In the genomic region with DNA sequence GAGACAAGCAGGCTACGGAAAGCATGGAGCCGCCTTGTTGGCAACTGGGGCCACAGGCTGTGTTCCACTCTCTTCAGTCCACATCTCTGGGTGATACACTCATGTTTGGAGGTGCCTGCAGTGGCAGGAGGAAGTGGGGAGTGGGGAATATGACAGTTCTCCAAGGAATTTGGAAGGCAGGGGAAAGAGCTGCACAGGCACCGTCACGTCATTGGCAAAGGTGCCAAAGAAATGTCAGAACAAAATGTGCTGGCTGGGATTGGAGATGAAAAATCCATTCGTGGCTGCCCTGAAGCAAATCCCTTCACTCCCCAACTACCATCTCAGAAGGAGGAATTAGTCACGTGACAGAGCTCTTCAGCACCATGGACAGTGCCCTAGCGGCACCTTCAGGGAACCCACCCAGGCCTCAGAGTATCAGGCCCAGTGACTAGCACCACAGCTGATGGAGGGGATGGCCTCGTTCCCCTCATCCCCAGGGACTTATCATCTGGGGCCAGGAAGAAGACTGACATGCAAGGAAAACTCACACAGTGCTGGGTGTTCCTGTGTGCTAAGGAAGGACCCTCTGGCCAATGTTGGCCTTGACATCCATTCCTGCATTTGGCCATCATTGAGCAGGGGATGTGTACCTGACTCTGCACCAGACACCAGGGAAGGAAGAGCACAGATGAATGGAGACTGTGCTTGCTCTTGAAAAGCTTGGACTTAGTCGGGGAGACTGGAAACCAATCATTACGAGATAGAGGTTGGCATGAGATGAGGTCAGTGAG, we compare ENCODE assay signal across 1 cellular context.
TF ChIP-seq lines count a peak whose summit lies in the region.

No MANE protein-coding gene starts in this region.

TF ChIP-seq in WTC11, 78 proteins besides CTCF, POLR2A, EP300 and RAD21 (continued from another document and continues in another):
- TF ChIP-seq EMX1 (CRISPR knock-in tag; IDR thresholded peaks at IDR 0.05) (no peak), TEAD1 (CRISPR knock-in tag; IDR thresholded peaks at IDR 0.05) (peak; percentile 93), ZNF121 (CRISPR knock-in tag; IDR thresholded peaks at IDR 0.05) (no peak), ZNF423 (CRISPR knock-in tag; IDR thresholded peaks at IDR 0.05) (no peak), HMGA2 (CRISPR knock-in tag; IDR thresholded peaks at IDR 0.05) (no peak), IRF2 (CRISPR knock-in tag; IDR thresholded peaks at IDR 0.05; ENCODE audit: borderline replicate concordance, low read depth) (0 out of 2 replicates have a peak, but pooled peaks have one; percentile 30), ETV6 (CRISPR knock-in tag; IDR thresholded peaks at IDR 0.05) (0 out of 2 replicates have a peak, but pooled peaks have one; percentile 77), SMAD3 (CRISPR knock-in tag; IDR thresholded peaks at IDR 0.05; ENCODE audit: borderline replicate concordance) (peak; percentile 89; the same call in 1 of the 2 replicates), NFYB (CRISPR knock-in tag; conservative IDR thresholded peaks at IDR 0.05; ENCODE audit: low read depth) (no peak; the same call in 1 of the 2 replicates), NR2C2 (CRISPR knock-in tag; IDR thresholded peaks at IDR 0.05) (no peak), GRHL2 (CRISPR knock-in tag; IDR thresholded peaks at IDR 0.05; ENCODE audit: insufficient replicate concordance, severe bottlenecking) (no peak), OVOL2 (CRISPR knock-in tag; IDR thresholded peaks at IDR 0.05; ENCODE audit: borderline replicate concordance) (no peak), ZNF232 (CRISPR knock-in tag; IDR thresholded peaks at IDR 0.05) (peak; percentile 97), CBFB (CRISPR knock-in tag; IDR thresholded peaks at IDR 0.05; ENCODE audit: low read depth) (no peak), MYBL2 (CRISPR knock-in tag; IDR thresholded peaks at IDR 0.05) (peak; percentile 58; the same call in 1 of the 2 replicates), ZNF219 (CRISPR knock-in tag; IDR thresholded peaks at IDR 0.05; ENCODE audit: borderline replicate concordance) (no peak), ZNF138 (CRISPR knock-in tag; conservative IDR thresholded peaks at IDR 0.05) (no peak), TP53 (CRISPR knock-in tag; IDR thresholded peaks at IDR 0.05) (no peak)
- TF ChIP-seq, protein P1, sequence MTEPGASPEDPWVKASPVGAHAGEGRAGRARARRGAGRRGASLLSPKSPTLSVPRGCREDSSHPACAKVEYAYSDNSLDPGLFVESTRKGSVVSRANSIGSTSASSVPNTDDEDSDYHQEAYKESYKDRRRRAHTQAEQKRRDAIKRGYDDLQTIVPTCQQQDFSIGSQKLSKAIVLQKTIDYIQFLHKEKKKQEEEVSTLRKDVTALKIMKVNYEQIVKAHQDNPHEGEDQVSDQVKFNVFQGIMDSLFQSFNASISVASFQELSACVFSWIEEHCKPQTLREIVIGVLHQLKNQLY (CRISPR knock-in tag; IDR thresholded peaks at IDR 0.05), result no peak
- TF ChIP-seq, protein P2, sequence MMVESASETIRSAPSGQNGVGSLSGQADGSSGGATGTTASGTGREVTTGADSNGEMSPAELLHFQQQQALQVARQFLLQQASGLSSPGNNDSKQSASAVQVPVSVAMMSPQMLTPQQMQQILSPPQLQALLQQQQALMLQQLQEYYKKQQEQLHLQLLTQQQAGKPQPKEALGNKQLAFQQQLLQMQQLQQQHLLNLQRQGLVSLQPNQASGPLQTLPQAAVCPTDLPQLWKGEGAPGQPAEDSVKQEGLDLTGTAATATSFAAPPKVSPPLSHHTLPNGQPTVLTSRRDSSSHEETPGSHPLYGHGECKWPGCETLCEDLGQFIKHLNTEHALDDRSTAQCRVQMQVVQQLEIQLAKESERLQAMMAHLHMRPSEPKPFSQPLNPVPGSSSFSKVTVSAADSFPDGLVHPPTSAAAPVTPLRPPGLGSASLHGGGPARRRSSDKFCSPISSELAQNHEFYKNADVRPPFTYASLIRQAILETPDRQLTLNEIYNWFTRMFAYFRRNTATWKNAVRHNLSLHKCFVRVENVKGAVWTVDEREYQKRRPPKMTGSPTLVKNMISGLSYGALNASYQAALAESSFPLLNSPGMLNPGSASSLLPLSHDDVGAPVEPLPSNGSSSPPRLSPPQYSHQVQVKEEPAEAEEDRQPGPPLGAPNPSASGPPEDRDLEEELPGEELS (CRISPR knock-in tag; IDR thresholded peaks at IDR 0.05), result peak; percentile 84; the same call in 1 of the 2 replicates
- TF ChIP-seq, protein P3, sequence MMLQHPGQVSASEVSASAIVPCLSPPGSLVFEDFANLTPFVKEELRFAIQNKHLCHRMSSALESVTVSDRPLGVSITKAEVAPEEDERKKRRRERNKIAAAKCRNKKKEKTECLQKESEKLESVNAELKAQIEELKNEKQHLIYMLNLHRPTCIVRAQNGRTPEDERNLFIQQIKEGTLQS (CRISPR knock-in tag; conservative IDR thresholded peaks at IDR 0.05), result no peak
- TF ChIP-seq, protein P4, sequence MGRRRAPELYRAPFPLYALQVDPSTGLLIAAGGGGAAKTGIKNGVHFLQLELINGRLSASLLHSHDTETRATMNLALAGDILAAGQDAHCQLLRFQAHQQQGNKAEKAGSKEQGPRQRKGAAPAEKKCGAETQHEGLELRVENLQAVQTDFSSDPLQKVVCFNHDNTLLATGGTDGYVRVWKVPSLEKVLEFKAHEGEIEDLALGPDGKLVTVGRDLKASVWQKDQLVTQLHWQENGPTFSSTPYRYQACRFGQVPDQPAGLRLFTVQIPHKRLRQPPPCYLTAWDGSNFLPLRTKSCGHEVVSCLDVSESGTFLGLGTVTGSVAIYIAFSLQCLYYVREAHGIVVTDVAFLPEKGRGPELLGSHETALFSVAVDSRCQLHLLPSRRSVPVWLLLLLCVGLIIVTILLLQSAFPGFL (CRISPR knock-in tag; IDR thresholded peaks at IDR 0.05; ENCODE audit: borderline replicate concordance), result no peak; the same call in 1 of the 2 replicates
- TF ChIP-seq, protein P5, sequence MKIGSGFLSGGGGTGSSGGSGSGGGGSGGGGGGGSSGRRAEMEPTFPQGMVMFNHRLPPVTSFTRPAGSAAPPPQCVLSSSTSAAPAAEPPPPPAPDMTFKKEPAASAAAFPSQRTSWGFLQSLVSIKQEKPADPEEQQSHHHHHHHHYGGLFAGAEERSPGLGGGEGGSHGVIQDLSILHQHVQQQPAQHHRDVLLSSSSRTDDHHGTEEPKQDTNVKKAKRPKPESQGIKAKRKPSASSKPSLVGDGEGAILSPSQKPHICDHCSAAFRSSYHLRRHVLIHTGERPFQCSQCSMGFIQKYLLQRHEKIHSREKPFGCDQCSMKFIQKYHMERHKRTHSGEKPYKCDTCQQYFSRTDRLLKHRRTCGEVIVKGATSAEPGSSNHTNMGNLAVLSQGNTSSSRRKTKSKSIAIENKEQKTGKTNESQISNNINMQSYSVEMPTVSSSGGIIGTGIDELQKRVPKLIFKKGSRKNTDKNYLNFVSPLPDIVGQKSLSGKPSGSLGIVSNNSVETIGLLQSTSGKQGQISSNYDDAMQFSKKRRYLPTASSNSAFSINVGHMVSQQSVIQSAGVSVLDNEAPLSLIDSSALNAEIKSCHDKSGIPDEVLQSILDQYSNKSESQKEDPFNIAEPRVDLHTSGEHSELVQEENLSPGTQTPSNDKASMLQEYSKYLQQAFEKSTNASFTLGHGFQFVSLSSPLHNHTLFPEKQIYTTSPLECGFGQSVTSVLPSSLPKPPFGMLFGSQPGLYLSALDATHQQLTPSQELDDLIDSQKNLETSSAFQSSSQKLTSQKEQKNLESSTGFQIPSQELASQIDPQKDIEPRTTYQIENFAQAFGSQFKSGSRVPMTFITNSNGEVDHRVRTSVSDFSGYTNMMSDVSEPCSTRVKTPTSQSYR (CRISPR knock-in tag; IDR thresholded peaks at IDR 0.05), result 0 out of 2 replicates have a peak, but pooled peaks have one; percentile 24
- TF ChIP-seq, protein P6, sequence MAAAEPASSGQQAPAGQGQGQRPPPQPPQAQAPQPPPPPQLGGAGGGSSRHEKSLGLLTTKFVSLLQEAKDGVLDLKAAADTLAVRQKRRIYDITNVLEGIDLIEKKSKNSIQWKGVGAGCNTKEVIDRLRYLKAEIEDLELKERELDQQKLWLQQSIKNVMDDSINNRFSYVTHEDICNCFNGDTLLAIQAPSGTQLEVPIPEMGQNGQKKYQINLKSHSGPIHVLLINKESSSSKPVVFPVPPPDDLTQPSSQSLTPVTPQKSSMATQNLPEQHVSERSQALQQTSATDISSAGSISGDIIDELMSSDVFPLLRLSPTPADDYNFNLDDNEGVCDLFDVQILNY (CRISPR knock-in tag; IDR thresholded peaks at IDR 0.05), result no peak
- TF ChIP-seq, protein P7, sequence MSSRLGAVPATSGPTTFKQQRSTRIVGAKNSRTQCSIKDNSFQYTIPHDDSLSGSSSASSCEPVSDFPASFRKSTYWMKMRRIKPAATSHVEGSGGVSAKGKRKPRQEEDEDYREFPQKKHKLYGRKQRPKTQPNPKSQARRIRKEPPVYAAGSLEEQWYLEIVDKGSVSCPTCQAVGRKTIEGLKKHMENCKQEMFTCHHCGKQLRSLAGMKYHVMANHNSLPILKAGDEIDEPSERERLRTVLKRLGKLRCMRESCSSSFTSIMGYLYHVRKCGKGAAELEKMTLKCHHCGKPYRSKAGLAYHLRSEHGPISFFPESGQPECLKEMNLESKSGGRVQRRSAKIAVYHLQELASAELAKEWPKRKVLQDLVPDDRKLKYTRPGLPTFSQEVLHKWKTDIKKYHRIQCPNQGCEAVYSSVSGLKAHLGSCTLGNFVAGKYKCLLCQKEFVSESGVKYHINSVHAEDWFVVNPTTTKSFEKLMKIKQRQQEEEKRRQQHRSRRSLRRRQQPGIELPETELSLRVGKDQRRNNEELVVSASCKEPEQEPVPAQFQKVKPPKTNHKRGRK (CRISPR knock-in tag; IDR thresholded peaks at IDR 0.05; ENCODE audit: borderline replicate concordance), result no peak
- TF ChIP-seq, protein P8, sequence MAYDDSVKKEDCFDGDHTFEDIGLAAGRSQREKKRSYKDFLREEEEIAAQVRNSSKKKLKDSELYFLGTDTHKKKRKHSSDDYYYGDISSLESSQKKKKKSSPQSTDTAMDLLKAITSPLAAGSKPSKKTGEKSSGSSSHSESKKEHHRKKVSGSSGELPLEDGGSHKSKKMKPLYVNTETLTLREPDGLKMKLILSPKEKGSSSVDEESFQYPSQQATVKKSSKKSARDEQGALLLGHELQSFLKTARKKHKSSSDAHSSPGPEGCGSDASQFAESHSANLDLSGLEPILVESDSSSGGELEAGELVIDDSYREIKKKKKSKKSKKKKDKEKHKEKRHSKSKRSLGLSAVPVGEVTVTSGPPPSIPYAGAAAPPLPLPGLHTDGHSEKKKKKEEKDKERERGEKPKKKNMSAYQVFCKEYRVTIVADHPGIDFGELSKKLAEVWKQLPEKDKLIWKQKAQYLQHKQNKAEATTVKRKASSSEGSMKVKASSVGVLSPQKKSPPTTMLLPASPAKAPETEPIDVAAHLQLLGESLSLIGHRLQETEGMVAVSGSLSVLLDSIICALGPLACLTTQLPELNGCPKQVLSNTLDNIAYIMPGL (CRISPR knock-in tag; IDR thresholded peaks at IDR 0.05), result no peak
- TF ChIP-seq, protein P9, sequence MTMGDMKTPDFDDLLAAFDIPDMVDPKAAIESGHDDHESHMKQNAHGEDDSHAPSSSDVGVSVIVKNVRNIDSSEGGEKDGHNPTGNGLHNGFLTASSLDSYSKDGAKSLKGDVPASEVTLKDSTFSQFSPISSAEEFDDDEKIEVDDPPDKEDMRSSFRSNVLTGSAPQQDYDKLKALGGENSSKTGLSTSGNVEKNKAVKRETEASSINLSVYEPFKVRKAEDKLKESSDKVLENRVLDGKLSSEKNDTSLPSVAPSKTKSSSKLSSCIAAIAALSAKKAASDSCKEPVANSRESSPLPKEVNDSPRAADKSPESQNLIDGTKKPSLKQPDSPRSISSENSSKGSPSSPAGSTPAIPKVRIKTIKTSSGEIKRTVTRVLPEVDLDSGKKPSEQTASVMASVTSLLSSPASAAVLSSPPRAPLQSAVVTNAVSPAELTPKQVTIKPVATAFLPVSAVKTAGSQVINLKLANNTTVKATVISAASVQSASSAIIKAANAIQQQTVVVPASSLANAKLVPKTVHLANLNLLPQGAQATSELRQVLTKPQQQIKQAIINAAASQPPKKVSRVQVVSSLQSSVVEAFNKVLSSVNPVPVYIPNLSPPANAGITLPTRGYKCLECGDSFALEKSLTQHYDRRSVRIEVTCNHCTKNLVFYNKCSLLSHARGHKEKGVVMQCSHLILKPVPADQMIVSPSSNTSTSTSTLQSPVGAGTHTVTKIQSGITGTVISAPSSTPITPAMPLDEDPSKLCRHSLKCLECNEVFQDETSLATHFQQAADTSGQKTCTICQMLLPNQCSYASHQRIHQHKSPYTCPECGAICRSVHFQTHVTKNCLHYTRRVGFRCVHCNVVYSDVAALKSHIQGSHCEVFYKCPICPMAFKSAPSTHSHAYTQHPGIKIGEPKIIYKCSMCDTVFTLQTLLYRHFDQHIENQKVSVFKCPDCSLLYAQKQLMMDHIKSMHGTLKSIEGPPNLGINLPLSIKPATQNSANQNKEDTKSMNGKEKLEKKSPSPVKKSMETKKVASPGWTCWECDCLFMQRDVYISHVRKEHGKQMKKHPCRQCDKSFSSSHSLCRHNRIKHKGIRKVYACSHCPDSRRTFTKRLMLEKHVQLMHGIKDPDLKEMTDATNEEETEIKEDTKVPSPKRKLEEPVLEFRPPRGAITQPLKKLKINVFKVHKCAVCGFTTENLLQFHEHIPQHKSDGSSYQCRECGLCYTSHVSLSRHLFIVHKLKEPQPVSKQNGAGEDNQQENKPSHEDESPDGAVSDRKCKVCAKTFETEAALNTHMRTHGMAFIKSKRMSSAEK (CRISPR knock-in tag; IDR thresholded peaks at IDR 0.05; ENCODE audit: borderline replicate concordance), result no peak
- TF ChIP-seq, protein P10, sequence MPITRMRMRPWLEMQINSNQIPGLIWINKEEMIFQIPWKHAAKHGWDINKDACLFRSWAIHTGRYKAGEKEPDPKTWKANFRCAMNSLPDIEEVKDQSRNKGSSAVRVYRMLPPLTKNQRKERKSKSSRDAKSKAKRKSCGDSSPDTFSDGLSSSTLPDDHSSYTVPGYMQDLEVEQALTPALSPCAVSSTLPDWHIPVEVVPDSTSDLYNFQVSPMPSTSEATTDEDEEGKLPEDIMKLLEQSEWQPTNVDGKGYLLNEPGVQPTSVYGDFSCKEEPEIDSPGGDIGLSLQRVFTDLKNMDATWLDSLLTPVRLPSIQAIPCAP (CRISPR knock-in tag; IDR thresholded peaks at IDR 0.05), result no peak
- TF ChIP-seq, protein P11, sequence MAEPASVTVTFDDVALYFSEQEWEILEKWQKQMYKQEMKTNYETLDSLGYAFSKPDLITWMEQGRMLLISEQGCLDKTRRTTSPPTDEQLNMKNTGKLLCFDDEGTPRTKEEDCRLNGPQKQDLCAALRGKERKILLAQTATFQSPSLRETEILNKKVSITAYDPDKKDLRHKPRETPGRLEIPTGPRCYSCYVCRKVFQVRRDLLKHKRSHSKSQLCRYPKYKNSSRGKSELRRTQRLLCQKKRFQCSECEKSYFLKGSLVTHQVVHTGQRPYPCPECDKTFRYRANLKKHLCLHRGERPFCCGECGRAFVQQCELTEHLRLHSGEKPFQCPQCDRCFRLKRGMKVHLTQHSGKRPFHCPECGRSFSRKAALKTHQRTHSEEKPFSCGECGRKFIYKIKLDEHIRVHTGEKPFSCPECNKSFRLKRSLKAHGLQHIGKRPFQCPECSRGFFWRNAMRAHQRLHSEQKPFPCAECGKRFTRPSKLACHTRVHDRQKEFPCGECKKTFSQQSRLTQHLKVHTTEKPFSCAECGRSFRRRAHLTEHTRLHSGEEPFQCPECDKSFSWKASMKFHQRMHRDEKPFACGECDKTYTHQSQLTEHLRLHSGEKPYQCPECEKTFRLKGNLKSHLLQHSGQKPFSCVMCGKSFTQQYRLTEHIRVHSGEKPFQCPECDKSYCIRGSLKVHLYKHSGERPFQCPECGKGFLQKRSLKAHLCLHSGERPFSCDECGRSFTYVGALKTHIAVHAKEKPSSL (CRISPR knock-in tag; conservative IDR thresholded peaks at IDR 0.05), result no peak
- TF ChIP-seq, protein P12, sequence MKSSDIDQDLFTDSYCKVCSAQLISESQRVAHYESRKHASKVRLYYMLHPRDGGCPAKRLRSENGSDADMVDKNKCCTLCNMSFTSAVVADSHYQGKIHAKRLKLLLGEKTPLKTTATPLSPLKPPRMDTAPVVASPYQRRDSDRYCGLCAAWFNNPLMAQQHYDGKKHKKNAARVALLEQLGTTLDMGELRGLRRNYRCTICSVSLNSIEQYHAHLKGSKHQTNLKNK (CRISPR knock-in tag; IDR thresholded peaks at IDR 0.05), result no peak
